1 cellular context compared by ENCODE assay signal in the genomic region with DNA sequence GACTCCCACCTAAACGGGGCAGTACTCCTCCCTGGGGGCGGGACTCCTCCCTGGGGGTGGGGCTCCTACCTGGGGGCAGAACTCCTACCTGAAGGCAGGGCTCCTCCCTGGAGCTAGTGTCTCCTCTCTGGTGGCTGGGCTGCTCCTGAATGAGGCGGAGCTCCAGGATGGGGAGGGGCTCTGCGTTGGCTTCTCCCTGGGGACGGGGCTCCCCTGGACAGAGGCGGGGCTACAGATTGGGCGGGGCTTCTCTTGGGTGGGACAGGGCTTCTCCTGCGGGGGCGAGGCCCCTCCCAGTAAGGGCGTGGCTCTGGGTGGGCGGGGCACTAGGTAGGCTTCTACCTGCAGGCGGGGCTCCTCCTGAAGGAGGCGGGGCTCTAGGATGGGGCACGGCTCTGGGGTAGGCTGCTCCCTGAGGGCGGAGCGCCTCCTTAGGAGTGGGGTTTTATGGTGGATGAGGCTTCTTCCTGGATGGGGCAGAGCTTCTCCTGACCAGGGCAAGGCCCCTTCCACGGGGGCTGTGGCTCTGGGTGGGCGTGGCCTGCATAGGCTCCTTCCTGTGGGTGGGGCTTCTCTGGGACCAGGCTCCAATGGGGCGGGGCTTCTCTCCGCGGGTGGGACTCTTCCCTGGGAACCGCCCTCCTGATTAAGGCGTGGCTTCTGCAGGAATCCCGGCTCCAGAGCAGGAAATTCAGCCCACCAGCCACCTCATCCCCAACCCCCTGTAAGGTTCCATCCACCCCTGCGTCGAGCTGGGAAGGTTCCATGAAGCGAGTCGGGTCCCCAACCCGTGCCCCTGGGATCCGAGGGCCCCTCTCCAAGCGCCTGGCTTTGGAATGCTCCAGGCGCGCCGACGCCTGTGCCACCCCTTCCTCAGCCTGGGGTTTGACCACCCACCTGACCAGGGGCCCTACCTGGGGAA.
TF ChIP-seq lines count a peak whose summit lies in the region.

No MANE protein-coding gene starts in this region.

TF ChIP-seq in endothelial cell of umbilical vein, 7 proteins besides CTCF, POLR2A, EP300 and RAD21 (continued from another document):
- TF ChIP-seq POLR2AphosphoS5 (IDR thresholded peaks at IDR 0.05; ENCODE audit: insufficient read depth, low read depth, low read length) (no peak), MYC (IDR thresholded peaks at IDR 0.05; ENCODE audit: low read depth, low read length) (no peak)
